Comparison of ENCODE assay signal across 16 cellular contexts in the genomic region with DNA sequence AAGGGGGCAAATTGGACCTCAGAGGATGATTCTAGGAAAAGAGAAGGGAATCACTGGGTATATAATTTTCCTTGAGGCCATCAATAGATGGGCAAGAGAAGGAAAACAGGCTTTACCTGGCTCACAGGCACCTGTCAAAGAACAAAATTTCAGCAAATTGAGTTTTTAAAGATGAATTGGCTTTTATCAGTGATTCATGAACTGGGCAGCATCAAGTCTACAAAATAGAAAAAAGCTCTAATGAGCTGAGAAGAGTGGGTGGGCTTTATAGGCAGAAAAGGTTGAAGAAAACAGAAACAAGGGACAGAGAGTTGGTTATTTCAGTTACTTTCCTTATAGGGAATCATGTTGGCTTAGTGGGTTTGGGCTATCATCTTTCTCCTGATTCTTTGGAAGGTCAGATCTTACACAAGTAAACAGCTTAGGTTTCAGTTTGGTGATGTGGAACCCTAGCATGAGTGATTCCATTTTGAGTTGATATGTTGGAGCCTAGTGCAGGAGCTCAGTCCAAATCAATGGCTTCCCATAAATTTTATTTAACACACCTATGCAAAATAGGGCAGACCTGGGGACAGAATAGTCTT.
"Had no signal": no experiment of that assay in that cellular context is flagged by ENCODE, and none has a peak within 500 bp of the region (broad histone marks: within the 10 kb centered on the region; RNA-seq: fewer than 3 reads in every experiment).

No MANE protein-coding gene starts in this region.

- H3K27ac ChIP-seq: neutrophil, skin epidermis, thyroid gland had no signal

- DNase-seq: effector memory CD4-positive, alpha-beta T cell; glutamatergic neuron; islet precursor cell; naive thymus-derived CD4-positive, alpha-beta T cell; nephron progenitor cell; stimulated activated CD4-positive, alpha-beta T cell treated with anti-CD3 and anti-CD28 coated beads, Interleukin-2, amount 100 ng/mL, for 24 hours; stimulated activated naive CD4-positive, alpha-beta T cell treated with Interleukin-2 at 50 U/mL for 16 hours; thyroid gland had no signal

- H3K4me3 Mint-ChIP-seq: naive thymus-derived CD4-positive, alpha-beta T cell; nephron progenitor cell; type B pancreatic cell had no signal

- H3K27ac Mint-ChIP-seq: naive thymus-derived CD4-positive, alpha-beta T cell; nephron progenitor cell; type B pancreatic cell had no signal

- H3K27me3 ChIP-seq: neutrophil, thyroid gland had no signal

- H3K4me3 ChIP-seq: skin epidermis, thyroid gland had no signal

- H3K27me3 Mint-ChIP-seq: naive thymus-derived CD4-positive, alpha-beta T cell; type B pancreatic cell had no signal

- H3K9me3 ChIP-seq: neutrophil, thyroid gland had no signal

- ATAC-seq: left lobe of liver; naive thymus-derived CD4-positive, alpha-beta T cell; sciatic nerve had no signal

- FAIRE-seq: endometrium, frontal cortex, urothelium cell line had no signal

- H3K36me3 ChIP-seq: neutrophil, thyroid gland had no signal

- H3K36me3 Mint-ChIP-seq: naive thymus-derived CD4-positive, alpha-beta T cell; type B pancreatic cell had no signal
